ENCODE assay signal across 8 cellular contexts in genomic region chr6:56595490-56596122, GRCh38. TPM values are rescaled to one million over a fixed set of nuclear protein-coding genes. Genes with fewer than 3 reads are reported as not detected.
DNase-seq lines count a peak whose midpoint lies in the region; TF ChIP-seq lines count a peak whose summit lies in the region.

No MANE protein-coding gene starts in this region.

- no peak overlapping the region for H2AFZ ChIP-seq in mammary epithelial cell (ENCODE audit: low read depth, low read length)

- WGBS in mammary epithelial cell (ENCODE audit: low coverage, missing lambda C conversion rate): 47% methylated on average over 6 of the region's 6 CpGs

- dilution Hi-C loops in mammary epithelial cell (cut with HindIII; ENCODE audit: low sequenced_read_pairs): no loop called here

- in situ Hi-C loops in mammary epithelial cell (cut with MboI; ENCODE audit: low sequenced_read_pairs in 2 of 2): loop anchor here in 1 of 2 donors (10.0 kb wide), 1 partner anchor 241 kb away; no protein-coding TSS in a partner anchor

- DNase-seq in DMS 273 (lab: John Stamatoyannopoulos, UW; ENCODE audit: unreplicated experiment) (peak; percentile 64), DMS 273 treated with DMSO at 0.1 percent for 48 hours (lab: John Stamatoyannopoulos, UW) (no peak), HEK293T (ENCODE audit: extremely low spot score) (peak; percentile 26), NCI-H1092 (lab: John Stamatoyannopoulos, UW) (peak; percentile 1), T follicular helper cell (ENCODE audit: low read depth) (peak; percentile 7), mammary epithelial cell (peak; percentile 29), left kidney (ENCODE audit: low read depth, low spot score) (peak; percentile 67)
- DNase-seq in stimulated activated CD4-positive, alpha-beta T cell treated with anti-CD3 and anti-CD28 coated beads, TNF-alpha, amount 100 ng/mL, for 4 hours (ENCODE audit: low read depth in 3 of 3): peak in 2 of 3 experiments; percentile 12

- no peaks in the 10 kb centered on the region for H4K20me1 ChIP-seq in mammary epithelial cell (ENCODE audit: insufficient read depth, low read length)

- H3K9ac ChIP-seq in mammary epithelial cell (ENCODE audit: insufficient read depth, low read length): no peak overlapping the region

- H3K79me2 ChIP-seq in mammary epithelial cell (ENCODE audit: insufficient read depth, low read length): no peaks in the 10 kb centered on the region

- H3K27ac ChIP-seq in mammary epithelial cell (ENCODE audit: insufficient read depth, low read depth, low read length): no peak overlapping the region

- H3K4me3 ChIP-seq in mammary epithelial cell (replicated peaks in 1 of 3; ENCODE audit: insufficient read depth in 1 of 3, low read depth in 2 of 3, low read length in 3 of 3): no peak overlapping the region

- intact Hi-C loops in mammary epithelial cell (cut with micrococcal nuclease): no loop called here

- peak; percentile 56 to 61 for TF ChIP-seq CTCF in mammary epithelial cell (conservative IDR thresholded peaks at IDR 0.05 in 1 of 2, IDR thresholded peaks at IDR 0.05 in 1 of 2; ENCODE audit: extremely low read depth in 1 of 2, insufficient read depth in 1 of 2, low read depth in 1 of 2, low read length in 2 of 2)

- no peaks in the 10 kb centered on the region for H3K9me3 ChIP-seq in mammary epithelial cell (replicated peaks; ENCODE audit: insufficient read depth, low read length)

- H3K27me3 ChIP-seq in mammary epithelial cell (ENCODE audit: insufficient read depth, low read length): no peaks in the 10 kb centered on the region

- no peaks in the 10 kb centered on the region for H3K4me1 ChIP-seq in mammary epithelial cell (ENCODE audit: insufficient read depth, low read length)

- CTCF ChIA-PET in HEK293T (lab: Yijun Ruan, JAX) (interaction anchor here (0.5 to 4.7 kb wide), 23 partner anchors 8 to 957 kb away, joined by 3 to 36 read pairs (median 3); no protein-coding TSS in a partner anchor), mammary epithelial cell (lab: Charles Lee; ENCODE audit: low non-redundant PET) (interaction anchor here (0.5 to 1.0 kb wide), 6 partner anchors 9 to 256 kb away, joined by 3 to 21 read pairs (median 3); no protein-coding TSS in a partner anchor)

- POLR2A ChIA-PET in HEK293T (lab: Yijun Ruan, JAX): no interaction called here

- peaks cover 58% of the 10 kb centered on the region for H3K36me3 ChIP-seq in mammary epithelial cell (ENCODE audit: insufficient read depth, low read length)

- no peak overlapping the region for H3K4me2 ChIP-seq in mammary epithelial cell (ENCODE audit: insufficient read depth, low read depth, low read length)

- no TSS peak for BruUV-seq in mammary epithelial cell (replicated peaks; lab: Mats Ljungman, UMichigan)

TF ChIP-seq in HEK293T, 16 proteins besides CTCF, POLR2A, EP300 and RAD21:
- no peak for TF ChIP-seq BHLHE40 (IDR thresholded peaks at IDR 0.05; ENCODE audit: borderline replicate concordance)
- no peak for TF ChIP-seq NFRKB (IDR thresholded peaks at IDR 0.05)
- TF ChIP-seq SUZ12 (IDR thresholded peaks at IDR 0.05): no peak
- no peak for TF ChIP-seq L3MBTL2 (conservative IDR thresholded peaks at IDR 0.05)
- TF ChIP-seq SP1 (IDR thresholded peaks at IDR 0.05): no peak
- no peak for TF ChIP-seq HDGF (IDR thresholded peaks at IDR 0.05; ENCODE audit: borderline replicate concordance)
- no peak for TF ChIP-seq CTBP1 (IDR thresholded peaks at IDR 0.05; ENCODE audit: borderline replicate concordance)

RNA-seq across cellular contexts. Expression of gene DST, which starts 47.1 kb away (rescaled TPM):
- total RNA-seq in mammary epithelial cell: 1,000 to 10,000 TPM in 1 of 2 donors, 100 to 1,000 TPM in 1; 535 to 1,158 TPM
- 120 TPM for polyA plus RNA-seq in mammary epithelial cell
- polyA minus RNA-seq in mammary epithelial cell: 464 TPM
